Comparison of ENCODE assay signal across 8 cellular contexts in genomic region chr19:19385131-19385899, GRCh38. TPM values are rescaled to one million over a fixed set of nuclear protein-coding genes. Genes with fewer than 3 reads are reported as not detected.
DNase-seq lines count a peak whose midpoint lies in the region; ATAC-seq, FAIRE-seq and TF ChIP-seq lines count a peak whose summit lies in the region.

No MANE protein-coding gene starts in this region.

- DNase-seq in GM12891 (ENCODE audit: insufficient read length, low spot score) (peak; percentile 89), NCI-H1417 treated with DMSO at 0.1 percent for 48 hours (lab: John Stamatoyannopoulos, UW) (peak; percentile 87), SW 1271 (lab: John Stamatoyannopoulos, UW) (peak; percentile 97), adipocyte (ENCODE audit: low read depth) (peak; percentile 100), cardiac muscle cell (ENCODE audit: low read depth in 1 of 2, low spot score in 1 of 2) (peak; percentile 100), transverse colon (peak; percentile 100)

- in situ Hi-C loops in transverse colon (cut with MboI; ENCODE audit: low pct_ligation_motif_present in 1 of 4, low pct_unique_long_range_greater_than_20kb in 1 of 4, low sequenced_read_pairs in 3 of 4) = no loop called here

- TF ChIP-seq POLR2A in GM12891 (IDR thresholded peaks at IDR 0.05; ENCODE audit: low read depth, low read length) (0 out of 2 replicates have a peak, but pooled peaks have one; percentile 35), transverse colon (IDR thresholded peaks at IDR 0.05) (peak; percentile 80)

- no peaks in the 10 kb centered on the region for H3K36me3 ChIP-seq in adipocyte (ENCODE audit: control insufficient read depth, insufficient read depth, low read length, severe bottlenecking)
- H3K36me3 ChIP-seq in cardiac muscle cell = no peaks in the 10 kb centered on the region
- H3K36me3 ChIP-seq in parathyroid adenoma (ENCODE audit: control insufficient read depth, insufficient read depth, low read length) = no peaks in the 10 kb centered on the region
- H3K36me3 ChIP-seq in transverse colon = no peaks in the 10 kb centered on the region

- FAIRE-seq in GM12891 (lab: Jason Lieb, UNC) = peak; percentile 98

- H3K4me2 ChIP-seq in parathyroid adenoma (ENCODE audit: low read length) = peak overlapping the region; percentile 96

- peak overlapping the region; percentile 85 for H2AFZ ChIP-seq in parathyroid adenoma

- H3K4me3 ChIP-seq in adipocyte (ENCODE audit: low read length) (peak overlapping the region; percentile 92), cardiac muscle cell (peak overlapping the region; percentile 75), parathyroid adenoma (ENCODE audit: low read depth, low read length) (peak overlapping the region; percentile 81), transverse colon (peak overlapping the region; percentile 44 to 99 (median 83))

- no peak for TF ChIP-seq CTCF in cardiac muscle cell (IDR thresholded peaks at IDR 0.05; ENCODE audit: low read depth, low read length)
- peak; percentile 21 for TF ChIP-seq CTCF in parathyroid adenoma (IDR thresholded peaks at IDR 0.05)
- peak in 2 of 5 experiments; percentile 15 to 40 for TF ChIP-seq CTCF in transverse colon (IDR thresholded peaks at IDR 0.05)

- H3K9ac ChIP-seq in adipocyte (ENCODE audit: low read length) = peak overlapping the region; percentile 94
- peak overlapping the region; percentile 42 for H3K9ac ChIP-seq in parathyroid adenoma

- 1% methylated on average over 61 of the region's 75 CpGs; no CpG with 5 or more reads in 1 of the 2 donors for WGBS in transverse colon (ENCODE audit: low coverage in 1 of 2), 2 donors

- intact Hi-C loops in transverse colon (cut with DNase I; ENCODE audit: low total_unique reads) = no loop called here

- peak overlapping the region; percentile 90 for H3K27ac ChIP-seq in cardiac muscle cell
- peak overlapping the region; percentile 57 for H3K27ac ChIP-seq in parathyroid adenoma
- peak overlapping the region; percentile 89 to 96 (median 92) for H3K27ac ChIP-seq in transverse colon

- peak; percentile 93 for ATAC-seq in HG02798 (IDR thresholded peaks at IDR 0.05; ENCODE audit: poor library complexity, unreplicated experiment)

- H3K79me2 ChIP-seq in parathyroid adenoma = peaks cover 14% of the 10 kb centered on the region

- TF ChIP-seq EP300 in transverse colon (IDR thresholded peaks at IDR 0.05; ENCODE audit: low read depth) = no peak

- H3K27me3 ChIP-seq in adipocyte (replicated peaks; ENCODE audit: control insufficient read depth, insufficient read depth, low read length) (no peaks in the 10 kb centered on the region), cardiac muscle cell (no peaks in the 10 kb centered on the region), parathyroid adenoma (ENCODE audit: control insufficient read depth, insufficient read depth, low read length) (no peaks in the 10 kb centered on the region), transverse colon (no peaks in the 10 kb centered on the region)

- no peaks in the 10 kb centered on the region for H3K9me3 ChIP-seq in adipocyte (ENCODE audit: control insufficient read depth, low read length)
- no peaks in the 10 kb centered on the region for H3K9me3 ChIP-seq in cardiac muscle cell (ENCODE audit: low read depth)
- no peaks in the 10 kb centered on the region for H3K9me3 ChIP-seq in parathyroid adenoma (ENCODE audit: control insufficient read depth, low read length)
- H3K9me3 ChIP-seq in transverse colon = no peaks in the 10 kb centered on the region

- peaks cover 25% of the 10 kb centered on the region for H3K4me1 ChIP-seq in adipocyte (ENCODE audit: control insufficient read depth, insufficient read depth, low read length)
- peaks cover 20% of the 10 kb centered on the region for H3K4me1 ChIP-seq in cardiac muscle cell (ENCODE audit: low read depth)
- H3K4me1 ChIP-seq in parathyroid adenoma = peaks cover 24% of the 10 kb centered on the region
- H3K4me1 ChIP-seq in transverse colon = peaks cover 17 to 79% (median 52%) of the 10 kb centered on the region in 4 donors

TF ChIP-seq in GM12891, 5 proteins besides CTCF, POLR2A, EP300 and RAD21:
- TF ChIP-seq PAX5 (IDR thresholded peaks at IDR 0.05; ENCODE audit: insufficient read depth, low read length, severe bottlenecking) (no peak), POU2F2 (IDR thresholded peaks at IDR 0.05; ENCODE audit: low read depth, low read length) (no peak), SPI1 (IDR thresholded peaks at IDR 0.05; ENCODE audit: low read depth, low read length) (0 out of 2 replicates have a peak, but pooled peaks have one; percentile 12), POLR2AphosphoS5 (IDR thresholded peaks at IDR 0.05; ENCODE audit: low read depth, low read length) (no peak), TAF1 (IDR thresholded peaks at IDR 0.05; ENCODE audit: low read depth, low read length) (no peak)

RNA-seq across cellular contexts. Expression of gene GATAD2A, which starts 20.2 kb away (rescaled TPM):
- polyA plus RNA-seq in GM12891 (2012; ENCODE audit: low read depth, missing spikeins) = 24.8 TPM
- total RNA-seq in cardiac muscle cell (72.9 and 98.3 TPM in 2 replicates), transverse colon (100 to 1,000 TPM in 1 of 4 donors, 10 to 100 TPM in 3; 45.6 to 102 (median 65.7) TPM)
- 32.3 and 39.4 TPM in 2 replicates for polyA plus RNA-seq in cardiac muscle cell

Comparison
In these comparisons a context has a peak if more than half of its experiments do, and no peak if none do; other contexts are left out.
1. Peak in every context shown above with its lines: DNase-seq, ATAC-seq, H3K4me3 ChIP-seq and H3K27ac ChIP-seq.